ENCODE assay signal across 20 cellular contexts in the genomic region with DNA sequence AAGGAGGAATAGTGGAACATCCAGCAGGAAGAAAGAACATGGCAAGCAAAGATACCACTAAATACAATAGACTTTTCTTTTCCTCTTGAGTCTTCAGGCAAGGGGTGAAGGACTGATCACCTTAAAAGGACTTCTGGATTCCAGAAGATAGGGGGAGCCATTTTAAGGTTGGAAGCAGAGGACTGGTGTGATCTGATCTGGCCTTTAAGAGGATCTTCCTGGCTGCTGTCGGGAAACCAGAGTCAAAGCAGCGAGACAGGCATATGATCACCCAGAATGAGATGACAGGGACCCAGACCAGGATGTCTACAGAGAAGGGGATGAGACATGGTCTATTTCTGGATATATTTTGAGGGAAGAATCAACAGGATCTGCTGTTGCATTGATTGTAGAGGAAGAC.
A peak's percentile ranks its signal among the peaks of the same experiment; 100 is the strongest.
DNase-seq lines count a peak whose midpoint lies in the region; ATAC-seq and TF ChIP-seq lines count a peak whose summit lies in the region.
"Had no signal": no experiment of that assay in that cellular context is flagged by ENCODE, and none has a peak within 500 bp of the region (broad histone marks: within the 10 kb centered on the region; RNA-seq: fewer than 3 reads in every experiment).

No MANE protein-coding gene starts in this region.

- no peak overlapping the region for H4K8ac ChIP-seq in mesendoderm (ENCODE audit: low read depth, low read length)

- DNase-seq in EL (peak; percentile 6), NB4 (ENCODE audit: low read depth) (peak; percentile 29), cerebellar cortex (ENCODE audit: low spot score) (peak; percentile 10), mesendoderm (peak; percentile 94), germinal center (ENCODE audit: low spot score) (no peak)
- DNase-seq in activated CD4-positive, alpha-beta memory T cell treated with anti-CD3 and anti-CD28 coated beads for 36 hours: no peak
- no peak for DNase-seq in naive thymus-derived CD4-positive, alpha-beta T cell
- DNase-seq: activated CD8-positive, alpha-beta memory T cell treated with anti-CD3 and anti-CD28 coated beads, Interleukin-2, amount 50 U/mL, for 48 hours; activated naive CD8-positive, alpha-beta T cell treated with anti-CD3 and anti-CD28 coated beads for 36 hours; caudate nucleus; GM23248; heart right ventricle; lower lobe of right lung; nephron progenitor cell; right cardiac atrium; stimulated activated CD4-positive, alpha-beta T cell treated with anti-CD3 and anti-CD28 coated beads, Interleukin-4, amount 100 ng/mL, for 1 hour; SW 1271 had no signal

- no CpG with 5 or more reads among the region's 2 CpGs for WGBS in mesendoderm (ENCODE audit: extremely low coverage, insufficient coverage, low lambda C conversion rate)

- H3K4me3 Mint-ChIP-seq in activated CD4-positive, alpha-beta memory T cell treated with anti-CD3 and anti-CD28 coated beads for 36 hours: no peak overlapping the region
- no peak overlapping the region for H3K4me3 Mint-ChIP-seq in naive thymus-derived CD4-positive, alpha-beta T cell
- H3K4me3 Mint-ChIP-seq: activated naive CD8-positive, alpha-beta T cell treated with anti-CD3 and anti-CD28 coated beads for 36 hours; nephron progenitor cell had no signal

- no peaks in the 10 kb centered on the region for H3K36me3 Mint-ChIP-seq in activated CD4-positive, alpha-beta memory T cell treated with anti-CD3 and anti-CD28 coated beads for 36 hours
- H3K36me3 Mint-ChIP-seq in naive thymus-derived CD4-positive, alpha-beta T cell: no peaks in the 10 kb centered on the region
- H3K36me3 Mint-ChIP-seq: activated naive CD8-positive, alpha-beta T cell treated with anti-CD3 and anti-CD28 coated beads for 36 hours had no signal

- no peak overlapping the region for H3K27ac ChIP-seq in mesendoderm (ENCODE audit: low read depth, low read length)
- no peak overlapping the region for H3K27ac ChIP-seq in naive thymus-derived CD4-positive, alpha-beta T cell (ENCODE audit: low read depth, low read length)
- H3K27ac ChIP-seq: epithelial cell of prostate, GM23248, heart right ventricle, lower lobe of right lung, tibial nerve had no signal

- no peak overlapping the region for H2BK5ac ChIP-seq in mesendoderm (ENCODE audit: low read length)

- H3K27ac Mint-ChIP-seq in activated CD4-positive, alpha-beta memory T cell treated with anti-CD3 and anti-CD28 coated beads for 36 hours: no peak overlapping the region
- H3K27ac Mint-ChIP-seq in naive thymus-derived CD4-positive, alpha-beta T cell: no peak overlapping the region
- H3K27ac Mint-ChIP-seq: activated naive CD8-positive, alpha-beta T cell treated with anti-CD3 and anti-CD28 coated beads for 36 hours; nephron progenitor cell had no signal

- no peak for TF ChIP-seq CTCF in NB4 (IDR thresholded peaks at IDR 0.05; ENCODE audit: low read depth, low read length)

- no peak overlapping the region for H4K5ac ChIP-seq in mesendoderm (ENCODE audit: low read length)

- H3K4me1 ChIP-seq in mesendoderm (ENCODE audit: control insufficient read depth, low read depth, low read length): no peaks in the 10 kb centered on the region
- no peaks in the 10 kb centered on the region for H3K4me1 ChIP-seq in naive thymus-derived CD4-positive, alpha-beta T cell (ENCODE audit: control insufficient read depth in 2 of 2, insufficient read depth in 2 of 2, low read length in 2 of 2)
- H3K4me1 ChIP-seq: heart right ventricle, lower lobe of right lung, tibial nerve had no signal

- ATAC-seq in naive thymus-derived CD4-positive, alpha-beta T cell: no peak
- ATAC-seq in GM18520 (IDR thresholded peaks at IDR 0.05; ENCODE audit: unreplicated experiment): no peak
- ATAC-seq: heart right ventricle, lower lobe of right lung, right cardiac atrium had no signal

- H3K9ac ChIP-seq in mesendoderm (ENCODE audit: low read length): no peak overlapping the region
- H3K9ac ChIP-seq: GM23248 had no signal

- no peaks in the 10 kb centered on the region for H3K9me3 ChIP-seq in naive thymus-derived CD4-positive, alpha-beta T cell (ENCODE audit: control insufficient read depth in 2 of 3, low read length in 3 of 3)
- H3K9me3 ChIP-seq: heart right ventricle, lower lobe of right lung, tibial nerve had no signal

- H3K4me2 ChIP-seq in mesendoderm (ENCODE audit: low read length): no peak overlapping the region

- no peak overlapping the region for H3K18ac ChIP-seq in mesendoderm (ENCODE audit: low read length)

- no peaks in the 10 kb centered on the region for H3K27me3 ChIP-seq in mesendoderm (ENCODE audit: insufficient read depth, low read length, poor library complexity)
- no peaks in the 10 kb centered on the region for H3K27me3 ChIP-seq in naive thymus-derived CD4-positive, alpha-beta T cell (ENCODE audit: control insufficient read depth in 2 of 2, insufficient read depth in 2 of 2, low read length in 2 of 2)
- H3K27me3 ChIP-seq: heart right ventricle, tibial nerve had no signal

- TF ChIP-seq POLR2A in NB4 (IDR thresholded peaks at IDR 0.05; ENCODE audit: extremely low read depth, insufficient read length): no peak

- intact Hi-C loops in activated CD4-positive, alpha-beta memory T cell treated with anti-CD3 and anti-CD28 coated beads for 36 hours (cut with micrococcal nuclease): no loop called here
- intact Hi-C loops in naive thymus-derived CD4-positive, alpha-beta T cell (cut with micrococcal nuclease): no loop called here

- H2BK120ac ChIP-seq in mesendoderm (ENCODE audit: low read depth, low read length): no peak overlapping the region

- no peaks in the 10 kb centered on the region for H3K27me3 Mint-ChIP-seq in activated CD4-positive, alpha-beta memory T cell treated with anti-CD3 and anti-CD28 coated beads for 36 hours
- H3K27me3 Mint-ChIP-seq in naive thymus-derived CD4-positive, alpha-beta T cell: peaks cover 0 to 6% (median 0%) of the 10 kb centered on the region in 5 donors
- H3K27me3 Mint-ChIP-seq: activated naive CD8-positive, alpha-beta T cell treated with anti-CD3 and anti-CD28 coated beads for 36 hours had no signal

- H2AK5ac ChIP-seq in mesendoderm (ENCODE audit: low read length): no peak overlapping the region

- no peak overlapping the region for H2BK15ac ChIP-seq in mesendoderm (replicated peaks; ENCODE audit: low read depth)

- POLR2A ChIA-PET in activated CD4-positive, alpha-beta memory T cell treated with anti-CD3 and anti-CD28 coated beads for 36 hours (lab: Charles Lee): no interaction called here
- POLR2A ChIA-PET in naive thymus-derived CD4-positive, alpha-beta T cell (lab: Charles Lee): no interaction called here

- H3K4ac ChIP-seq in mesendoderm (ENCODE audit: low read depth, low read length): no peak overlapping the region

- H3K79me2 ChIP-seq in mesendoderm (ENCODE audit: control insufficient read depth, insufficient read depth, low read length): no peaks in the 10 kb centered on the region

- no peaks in the 10 kb centered on the region for H3K36me3 ChIP-seq in mesendoderm (ENCODE audit: control insufficient read depth, insufficient read depth, low read length)
- H3K36me3 ChIP-seq in naive thymus-derived CD4-positive, alpha-beta T cell (ENCODE audit: control insufficient read depth in 2 of 3, insufficient read depth in 3 of 3, low read length in 3 of 3): no peaks in the 10 kb centered on the region
- H3K36me3 ChIP-seq: heart right ventricle, lower lobe of right lung, tibial nerve had no signal

- no peaks in the 10 kb centered on the region for H3K9me3 Mint-ChIP-seq in activated CD4-positive, alpha-beta memory T cell treated with anti-CD3 and anti-CD28 coated beads for 36 hours
- peaks cover 0 to 1% (median 0%) of the 10 kb centered on the region in 11 donors for H3K9me3 Mint-ChIP-seq in naive thymus-derived CD4-positive, alpha-beta T cell

- CTCF ChIA-PET in activated CD4-positive, alpha-beta memory T cell treated with anti-CD3 and anti-CD28 coated beads for 36 hours (lab: Charles Lee): no interaction called here
- CTCF ChIA-PET in naive thymus-derived CD4-positive, alpha-beta T cell (lab: Charles Lee): no interaction called here

- H3K56ac ChIP-seq in mesendoderm (ENCODE audit: low read length): peak overlapping the region; percentile 8

- H3K4me3 ChIP-seq in NB4 (ENCODE audit: low read depth, low read length) (no peak overlapping the region), mesendoderm (ENCODE audit: low read length) (no peak overlapping the region)
- no peak overlapping the region for H3K4me3 ChIP-seq in naive thymus-derived CD4-positive, alpha-beta T cell (ENCODE audit: low read length)
- H3K4me3 ChIP-seq: GM23248, heart right ventricle, lower lobe of right lung, tibial nerve had no signal

- H3K4me1 Mint-ChIP-seq in activated CD4-positive, alpha-beta memory T cell treated with anti-CD3 and anti-CD28 coated beads for 36 hours (ENCODE audit: low read depth): no peaks in the 10 kb centered on the region
- no peaks in the 10 kb centered on the region for H3K4me1 Mint-ChIP-seq in naive thymus-derived CD4-positive, alpha-beta T cell
- H3K4me1 Mint-ChIP-seq: activated naive CD8-positive, alpha-beta T cell treated with anti-CD3 and anti-CD28 coated beads for 36 hours had no signal

- H3K79me1 ChIP-seq in mesendoderm (ENCODE audit: low read length): no peaks in the 10 kb centered on the region

- H3K23ac ChIP-seq in mesendoderm (ENCODE audit: low read length): no peak overlapping the region

Comparison
In these comparisons a context has a peak if more than half of its experiments do, and no peak if none do; other contexts are left out.
1. DNase-seq: peak in EL (single experiment), NB4 (single experiment), cerebellar cortex (single experiment) and mesendoderm (single experiment); none in germinal center (single experiment), activated CD4-positive, alpha-beta memory T cell treated with anti-CD3 and anti-CD28 coated beads for 36 hours (single experiment) and naive thymus-derived CD4-positive, alpha-beta T cell (0 of 9).